11 cellular contexts compared by ENCODE assay signal in genomic region chr5:103744159-103744558, GRCh38.
DNase-seq lines count a peak whose midpoint lies in the region; ATAC-seq, FAIRE-seq and TF ChIP-seq lines count a peak whose summit lies in the region.
"Had no signal": no experiment of that assay in that cellular context is flagged by ENCODE, and none has a peak within 500 bp of the region (broad histone marks: within the 10 kb centered on the region; RNA-seq: fewer than 3 reads in every experiment).

No MANE protein-coding gene starts in this region.

- H3K9me3 ChIP-seq in endothelial cell of umbilical vein (replicated peaks; ENCODE audit: control insufficient read depth, insufficient read depth, low read length): no peaks in the 10 kb centered on the region
- H3K9me3 ChIP-seq: lower lobe of right lung, thoracic aorta had no signal

- POLR2A ChIA-PET in endothelial cell of umbilical vein (lab: Charles Lee): no interaction called here

- no peaks in the 10 kb centered on the region for H3K9me1 ChIP-seq in endothelial cell of umbilical vein (replicated peaks; ENCODE audit: control insufficient read depth, extremely low read depth, insufficient read depth, low read length)

- FAIRE-seq in H54 (lab: Jason Lieb, UNC): peak; percentile 89
- no peak for FAIRE-seq in endothelial cell of umbilical vein (lab: Jason Lieb, UNC)

- no peak overlapping the region for H3K27ac ChIP-seq in endothelial cell of umbilical vein (ENCODE audit: insufficient read depth, low read depth, low read length)
- H3K27ac ChIP-seq: lower lobe of right lung, thoracic aorta had no signal

- no peaks in the 10 kb centered on the region for H4K20me1 ChIP-seq in endothelial cell of umbilical vein (replicated peaks; ENCODE audit: control insufficient read depth, extremely low read depth, insufficient read depth, low read length)

- no peak for ATAC-seq in GM21390 (IDR thresholded peaks at IDR 0.05; ENCODE audit: unreplicated experiment)
- ATAC-seq: lower lobe of right lung had no signal

- H2AFZ ChIP-seq in endothelial cell of umbilical vein (ENCODE audit: low read depth, low read length): no peak overlapping the region

- H3K27me3 ChIP-seq in endothelial cell of umbilical vein (ENCODE audit: control insufficient read depth in 2 of 2, insufficient read depth in 2 of 2, low read length in 2 of 2): no peaks in the 10 kb centered on the region

- BruUV-seq in endothelial cell of umbilical vein (replicated peaks; lab: Mats Ljungman, UMichigan): no TSS peak

- TF ChIP-seq POLR2A in H54 (IDR thresholded peaks at IDR 0.05; ENCODE audit: low read depth, low read length): no peak
- no peak for TF ChIP-seq POLR2A in endothelial cell of umbilical vein (IDR thresholded peaks at IDR 0.05; ENCODE audit: low read depth, low read length)

- no peaks in the 10 kb centered on the region for H3K4me1 ChIP-seq in endothelial cell of umbilical vein (ENCODE audit: control insufficient read depth, extremely low read depth, insufficient read depth, low read length)
- H3K4me1 ChIP-seq: lower lobe of right lung had no signal

- H3K4me2 ChIP-seq in endothelial cell of umbilical vein (ENCODE audit: insufficient read depth, low read length): no peak overlapping the region

- no peaks in the 10 kb centered on the region for H3K79me2 ChIP-seq in endothelial cell of umbilical vein (ENCODE audit: control insufficient read depth, insufficient read depth, low read length)

- no peak overlapping the region for H3K9ac ChIP-seq in endothelial cell of umbilical vein (replicated peaks; ENCODE audit: extremely low read depth, insufficient read depth, low read length)

- CTCF ChIA-PET in endothelial cell of umbilical vein (lab: Charles Lee): no interaction called here

- H3K4me3 ChIP-seq in endothelial cell of umbilical vein (replicated peaks in 1 of 3; ENCODE audit: insufficient read depth in 1 of 3, low read depth in 1 of 3, low read length in 3 of 3) (no peak overlapping the region), skeletal muscle cell (ENCODE audit: low read depth, low read length) (no peak overlapping the region)
- H3K4me3 ChIP-seq: lower lobe of right lung, thoracic aorta had no signal

- intact Hi-C loops in endothelial cell of umbilical vein (cut with micrococcal nuclease): no loop called here

- DNase-seq in H54 (ENCODE audit: insufficient read length, low spot score) (no peak), OCI-M1 (lab: John Stamatoyannopoulos, UW) (peak; percentile 35), endothelial cell of umbilical vein (ENCODE audit: low read depth, low spot score) (peak; percentile 29), skeletal muscle cell (ENCODE audit: low read depth) (peak; percentile 44), NAMALWA (ENCODE audit: low spot score) (no peak), DMS79 treated with DMSO at 0.1 percent for 48 hours (lab: John Stamatoyannopoulos, UW) (no peak)
- DNase-seq: activated CD4-positive, alpha-beta T cell treated with anti-CD3 and anti-CD28 coated beads for 48 hours; lower lobe of right lung; NCI-H2227 treated with DMSO at 0.1 percent for 48 hours had no signal

- dilution Hi-C loops in endothelial cell of umbilical vein (cut with MboI; ENCODE audit: extremely low pct_ligation_motif_present, low sequenced_read_pairs): no loop called here

- no peak for TF ChIP-seq CTCF in endothelial cell of umbilical vein (IDR thresholded peaks at IDR 0.05; ENCODE audit: extremely low read depth in 1 of 2, insufficient read depth in 1 of 2, low read depth in 1 of 2, low read length in 2 of 2)

- no peaks in the 10 kb centered on the region for H3K36me3 ChIP-seq in endothelial cell of umbilical vein (ENCODE audit: control insufficient read depth in 2 of 2, extremely low read depth in 1 of 2, insufficient read depth in 2 of 2, low read length in 2 of 2)
- H3K36me3 ChIP-seq: lower lobe of right lung, thoracic aorta had no signal

TF ChIP-seq in endothelial cell of umbilical vein, 7 proteins besides CTCF, POLR2A, EP300 and RAD21:
- TF ChIP-seq FOS (IDR thresholded peaks at IDR 0.05; ENCODE audit: borderline replicate concordance, insufficient read depth, low read length) (peak; percentile 43), MAX (IDR thresholded peaks at IDR 0.05; ENCODE audit: insufficient read depth, insufficient read length) (no peak)
TF ChIP-seq in endothelial cell of umbilical vein: peak in this region for 1.

Comparison
In these comparisons a context has a peak if more than half of its experiments do, and no peak if none do; other contexts are left out.
1. DNase-seq: peak in OCI-M1 (single experiment), endothelial cell of umbilical vein (single experiment) and skeletal muscle cell (single experiment); none in H54 (single experiment), NAMALWA (single experiment) and DMS79 treated with DMSO at 0.1 percent for 48 hours (single experiment).